Comparison of ENCODE assay signal across 16 cellular contexts in genomic region chr1:38068220-38068979, GRCh38. TPM values are rescaled to one million over a fixed set of nuclear protein-coding genes. Genes with fewer than 3 reads are reported as not detected.
"Had no signal": no experiment of that assay in that cellular context is flagged by ENCODE, and none has a peak within 500 bp of the region (broad histone marks: within the 10 kb centered on the region; RNA-seq: fewer than 3 reads in every experiment).

No MANE protein-coding gene starts in this region.

- DNase-seq: activated CD4-positive, alpha-beta memory T cell treated with anti-CD3 and anti-CD28 coated beads, Interleukin-2, amount 10 ng/mL, durations not matched to agents 7 days and 5 days; activated CD4-positive, alpha-beta T cell treated with anti-CD3 and anti-CD28 coated beads for 36 hours; activated gamma-delta T cell; activated T-cell treated with anti-CD3 and anti-CD28 coated beads, Interleukin-2, amount 50 U/mL, for 48 hours; aorta; esophagus squamous epithelium; foreskin fibroblast; left cardiac atrium; midbrain; sigmoid colon; stimulated activated CD4-positive, alpha-beta T cell treated with anti-CD3 and anti-CD28 coated beads, Interleukin-2, amount 100 ng/mL, for 24 hours; stimulated activated naive CD4-positive, alpha-beta T cell; WERI-Rb-1 had no signal

- H3K9me3 ChIP-seq: breast epithelium, esophagus squamous epithelium, prostate gland, sigmoid colon had no signal

- H3K27ac ChIP-seq: breast epithelium, esophagus squamous epithelium, prostate gland, sigmoid colon, WERI-Rb-1 had no signal

- ATAC-seq: activated CD4-positive, alpha-beta T cell treated with anti-CD3 and anti-CD28 coated beads for 36 hours; left cardiac atrium had no signal

- H3K4me1 ChIP-seq: breast epithelium, sigmoid colon had no signal

- H3K36me3 ChIP-seq: breast epithelium, esophagus squamous epithelium, prostate gland, sigmoid colon, WERI-Rb-1 had no signal

- H3K27ac Mint-ChIP-seq: activated CD4-positive, alpha-beta memory T cell treated with anti-CD3 and anti-CD28 coated beads, Interleukin-2, amount 10 ng/mL, durations not matched to agents 7 days and 5 days; activated CD4-positive, alpha-beta T cell treated with anti-CD3 and anti-CD28 coated beads for 36 hours had no signal

- H3K9me3 Mint-ChIP-seq: activated CD4-positive, alpha-beta memory T cell treated with anti-CD3 and anti-CD28 coated beads, Interleukin-2, amount 10 ng/mL, durations not matched to agents 7 days and 5 days had no signal

- H3K4me3 Mint-ChIP-seq: activated CD4-positive, alpha-beta memory T cell treated with anti-CD3 and anti-CD28 coated beads, Interleukin-2, amount 10 ng/mL, durations not matched to agents 7 days and 5 days; activated CD4-positive, alpha-beta T cell treated with anti-CD3 and anti-CD28 coated beads for 36 hours had no signal

- H3K4me1 Mint-ChIP-seq: activated CD4-positive, alpha-beta memory T cell treated with anti-CD3 and anti-CD28 coated beads, Interleukin-2, amount 10 ng/mL, durations not matched to agents 7 days and 5 days; activated CD4-positive, alpha-beta T cell treated with anti-CD3 and anti-CD28 coated beads for 36 hours had no signal

- H3K4me3 ChIP-seq: breast epithelium, esophagus squamous epithelium, lung, prostate gland, sigmoid colon had no signal

RNA-seq across cellular contexts. Expression of gene POU3F1, which starts 21.8 kb away (rescaled TPM):
- total RNA-seq: activated CD4-positive, alpha-beta memory T cell treated with anti-CD3 and anti-CD28 coated beads, Interleukin-2, amount 10 ng/mL, durations not matched to agents 7 days and 5 days; sigmoid colon had no signal
- polyA plus RNA-seq: aorta had no signal
